Comparison of ENCODE assay signal across 8 cellular contexts in genomic region chr1:234933475-234933874, GRCh38.
DNase-seq lines count a peak whose midpoint lies in the region; ATAC-seq and TF ChIP-seq lines count a peak whose summit lies in the region.

No MANE protein-coding gene starts in this region.

- TF ChIP-seq CTCF in Panc1 (IDR thresholded peaks at IDR 0.05) = no peak

- peaks cover 48% of the 10 kb centered on the region for H3K4me1 ChIP-seq in Panc1 (ENCODE audit: control insufficient read depth, insufficient read depth, low read length)

- POLR2A ChIA-PET in activated CD4-positive, alpha-beta T cell treated with anti-CD3 and anti-CD28 coated beads, Interleukin-2, amount 10 ng/mL, durations not matched to agents 7 days and 5 days (lab: Charles Lee) = interaction anchor here (0.6 kb wide), 1 partner anchor 209 kb away, joined by 4 read pairs; no protein-coding TSS in a partner anchor
- POLR2A ChIA-PET in Panc1 (lab: Charles Lee) = no interaction called here

- H3K4me3 ChIP-seq in Panc1 (ENCODE audit: low read depth in 2 of 2, low read length in 2 of 2) = no peak overlapping the region

- H3K9me3 Mint-ChIP-seq in activated CD4-positive, alpha-beta T cell treated with anti-CD3 and anti-CD28 coated beads, Interleukin-2, amount 10 ng/mL, durations not matched to agents 7 days and 5 days = no peaks in the 10 kb centered on the region
- no peaks in the 10 kb centered on the region for H3K9me3 Mint-ChIP-seq in stimulated activated effector memory CD8-positive, alpha-beta T cell treated with anti-CD3 and anti-CD28 coated beads, Interleukin-12 subunit alpha, Interleukin-12 subunit beta, amount 100 ng/mL, for 72 hours

- peaks cover 2% of the 10 kb centered on the region for H3K36me3 Mint-ChIP-seq in activated CD4-positive, alpha-beta T cell treated with anti-CD3 and anti-CD28 coated beads, Interleukin-2, amount 10 ng/mL, durations not matched to agents 7 days and 5 days (ENCODE audit: low read depth)
- no peaks in the 10 kb centered on the region for H3K36me3 Mint-ChIP-seq in stimulated activated effector memory CD8-positive, alpha-beta T cell treated with anti-CD3 and anti-CD28 coated beads, Interleukin-12 subunit alpha, Interleukin-12 subunit beta, amount 100 ng/mL, for 72 hours

- H3K4me1 Mint-ChIP-seq in activated CD4-positive, alpha-beta T cell treated with anti-CD3 and anti-CD28 coated beads, Interleukin-2, amount 10 ng/mL, durations not matched to agents 7 days and 5 days = peaks cover 34% of the 10 kb centered on the region
- peaks cover 29% of the 10 kb centered on the region for H3K4me1 Mint-ChIP-seq in stimulated activated effector memory CD8-positive, alpha-beta T cell treated with anti-CD3 and anti-CD28 coated beads, Interleukin-12 subunit alpha, Interleukin-12 subunit beta, amount 100 ng/mL, for 72 hours

- H3K27ac Mint-ChIP-seq in activated CD4-positive, alpha-beta T cell treated with anti-CD3 and anti-CD28 coated beads, Interleukin-2, amount 10 ng/mL, durations not matched to agents 7 days and 5 days = peak overlapping the region; percentile 66
- peak overlapping the region; percentile 72 for H3K27ac Mint-ChIP-seq in stimulated activated effector memory CD8-positive, alpha-beta T cell treated with anti-CD3 and anti-CD28 coated beads, Interleukin-12 subunit alpha, Interleukin-12 subunit beta, amount 100 ng/mL, for 72 hours

- ATAC-seq in HG02870 (IDR thresholded peaks at IDR 0.05; ENCODE audit: unreplicated experiment) = peak; percentile 81
- ATAC-seq in Panc1 = peak; percentile 13; the same call in 1 of the 2 replicates
- peak; percentile 43 for ATAC-seq in esophagus mucosa
- peak; percentile 85 for ATAC-seq in stimulated activated effector memory CD8-positive, alpha-beta T cell treated with anti-CD3 and anti-CD28 coated beads, Interleukin-12 subunit alpha, Interleukin-12 subunit beta, amount 100 ng/mL, for 72 hours

- no peaks in the 10 kb centered on the region for H3K27me3 Mint-ChIP-seq in activated CD4-positive, alpha-beta T cell treated with anti-CD3 and anti-CD28 coated beads, Interleukin-2, amount 10 ng/mL, durations not matched to agents 7 days and 5 days

- no peak for DNase-seq in activated CD4-positive, alpha-beta T cell treated with anti-CD3 and anti-CD28 coated beads, Interleukin-2, amount 10 ng/mL, durations not matched to agents 7 days and 5 days
- DNase-seq in activated CD4-positive, alpha-beta T cell treated with anti-CD3 and anti-CD28 coated beads, Interleukin-2, amount 50 U/mL, for 1 hour = no peak
- no peak for DNase-seq in Panc1 (ENCODE audit: low read depth, low spot score)
- no peak for DNase-seq in stimulated activated effector memory CD8-positive, alpha-beta T cell treated with anti-CD3 and anti-CD28 coated beads, Interleukin-12 subunit alpha, Interleukin-12 subunit beta, amount 100 ng/mL, for 72 hours (ENCODE audit: low spot score in 2 of 2)
- DNase-seq in NCI-H2081 (lab: John Stamatoyannopoulos, UW) = no peak
- DNase-seq in retina = no peak

- intact Hi-C loops in Panc1 (cut with micrococcal nuclease; ENCODE audit: unreplicated experiment) = no loop called here

- H3K4me3 Mint-ChIP-seq in activated CD4-positive, alpha-beta T cell treated with anti-CD3 and anti-CD28 coated beads, Interleukin-2, amount 10 ng/mL, durations not matched to agents 7 days and 5 days = no peak overlapping the region
- H3K4me3 Mint-ChIP-seq in stimulated activated effector memory CD8-positive, alpha-beta T cell treated with anti-CD3 and anti-CD28 coated beads, Interleukin-12 subunit alpha, Interleukin-12 subunit beta, amount 100 ng/mL, for 72 hours = peak overlapping the region; percentile 49

- CTCF ChIA-PET in activated CD4-positive, alpha-beta T cell treated with anti-CD3 and anti-CD28 coated beads, Interleukin-2, amount 10 ng/mL, durations not matched to agents 7 days and 5 days (lab: Charles Lee) = interaction anchor here (0.6 to 2.6 kb wide), 8 partner anchors 9 to 208 kb away, joined by 3 to 6 read pairs (median 4); no protein-coding TSS in a partner anchor
- CTCF ChIA-PET in Panc1 (lab: Charles Lee) = no interaction called here

- in situ Hi-C loops in Panc1 (cut with HindIII; ENCODE audit: low pct_unique_long_range_greater_than_20kb, low sequenced_read_pairs) = no loop called here

- H3K27me3 ChIP-seq in Panc1 (ENCODE audit: control insufficient read depth, insufficient read depth, low read length) = no peaks in the 10 kb centered on the region

- H3K36me3 ChIP-seq in Panc1 (ENCODE audit: control insufficient read depth, insufficient read depth, low read length) = no peaks in the 10 kb centered on the region

- H3K27ac ChIP-seq in Panc1 (ENCODE audit: low read length) = peak overlapping the region; percentile 82

- H3K9me3 ChIP-seq in Panc1 (ENCODE audit: control insufficient read depth, insufficient read depth, low read depth, low read length) = no peaks in the 10 kb centered on the region

- BruUV-seq in Panc1 (replicated peaks; lab: Mats Ljungman, UMichigan) = no TSS peak

Comparison
In these comparisons a context has a peak if more than half of its experiments do, and no peak if none do; other contexts are left out.
1. ATAC-seq: peak in every context shown above with its lines; median percentile 85 in stimulated activated effector memory CD8-positive, alpha-beta T cell treated with anti-CD3 and anti-CD28 coated beads, Interleukin-12 subunit alpha, Interleukin-12 subunit beta, amount 100 ng/mL, for 72 hours; 81 in HG02870; 43 in esophagus mucosa; 13 in Panc1.